Comparison of ENCODE assay signal across 21 cellular contexts in genomic region chr21:33729631-33730030, GRCh38.
DNase-seq lines count a peak whose midpoint lies in the region; ATAC-seq, FAIRE-seq and TF ChIP-seq lines count a peak whose summit lies in the region.
"Had no signal": no experiment of that assay in that cellular context is flagged by ENCODE, and none has a peak within 500 bp of the region (broad histone marks: within the 10 kb centered on the region; RNA-seq: fewer than 3 reads in every experiment).

No MANE protein-coding gene starts in this region.

- H3K23me2 ChIP-seq in H9 (ENCODE audit: insufficient read length, low read depth, low read length, poor library complexity, severe bottlenecking) = no peaks in the 10 kb centered on the region

- no peak overlapping the region for H3K56ac ChIP-seq in H9 (ENCODE audit: insufficient read length, low read depth, low read length)

- no peak overlapping the region for H2BK15ac ChIP-seq in H9 (ENCODE audit: low read depth, low read length)

- H2AFZ ChIP-seq in H9 (ENCODE audit: low read length) (no peak overlapping the region), neural progenitor cell (replicated peaks) (no peak overlapping the region)

- H3K9me3 ChIP-seq in H9 (ENCODE audit: control insufficient read depth, low read depth, low read length) (no peaks in the 10 kb centered on the region), endodermal cell (ENCODE audit: control insufficient read depth, low read length) (no peaks in the 10 kb centered on the region), neural progenitor cell (ENCODE audit: low read depth) (no peaks in the 10 kb centered on the region), kidney (ENCODE audit: control insufficient read depth in 1 of 2, low read length in 2 of 2) (no peaks in the 10 kb centered on the region)

- H3K23ac ChIP-seq in H9 (ENCODE audit: insufficient read length, low read depth, low read length) = no peak overlapping the region

- H3K4me2 ChIP-seq in H9 (ENCODE audit: insufficient read depth, insufficient read length, low read length) (no peak overlapping the region), neural progenitor cell (peak overlapping the region; percentile 38)

- H3K4me1 Mint-ChIP-seq in H9 (peaks cover 33 to 39% of the 10 kb centered on the region in 2 experiments), endodermal cell (peaks cover 24% of the 10 kb centered on the region), neural progenitor cell (peaks cover 3% of the 10 kb centered on the region)
- H3K4me1 Mint-ChIP-seq: B cell had no signal

- H3K14ac ChIP-seq in H9 (ENCODE audit: insufficient read depth, low read length) = no peak overlapping the region

- WGBS in H9 (ENCODE audit: extremely low coverage, insufficient read length, low lambda C conversion rate) = no CpG with 5 or more reads among the region's 2 CpGs
- WGBS in endodermal cell (ENCODE audit: insufficient coverage in 1 of 2, insufficient read length in 1 of 2), 2 experiments = 77% methylated on average over 2 of the region's 2 CpGs; no CpG with 5 or more reads in 1 of the 2 experiments

- H4K5ac ChIP-seq in H9 (ENCODE audit: insufficient read length, low read depth, low read length) = no peak overlapping the region

- no peak overlapping the region for H3K18ac ChIP-seq in H9 (ENCODE audit: insufficient read length, low read depth, low read length)

- H3K27me3 Mint-ChIP-seq in H9 (ENCODE audit: low read depth) = no peaks in the 10 kb centered on the region
- no peaks in the 10 kb centered on the region for H3K27me3 Mint-ChIP-seq in endodermal cell (ENCODE audit: insufficient read depth)
- no peaks in the 10 kb centered on the region for H3K27me3 Mint-ChIP-seq in neural progenitor cell (ENCODE audit: insufficient read depth, low read depth)
- H3K27me3 Mint-ChIP-seq: CD4-positive, alpha-beta T cell had no signal

- no peak overlapping the region for H2BK20ac ChIP-seq in H9 (ENCODE audit: low read depth, low read length, poor library complexity, severe bottlenecking)

- H3K4me3 ChIP-seq in endodermal cell (ENCODE audit: low read length) = no peak overlapping the region
- H3K4me3 ChIP-seq in neural progenitor cell = no peak overlapping the region
- no peak overlapping the region for H3K4me3 ChIP-seq in kidney (ENCODE audit: low read length in 2 of 2)
- no peak overlapping the region for H3K4me3 ChIP-seq in foreskin fibroblast (ENCODE audit: low read depth in 1 of 2, low read length in 2 of 2)

- H3K9ac ChIP-seq in H9 (ENCODE audit: extremely low read depth, insufficient read length, low read length) = no peak overlapping the region
- H3K9ac ChIP-seq in endodermal cell (ENCODE audit: extremely low read depth, low read length, poor library complexity, severe bottlenecking) = no peak overlapping the region
- H3K9ac ChIP-seq in neural progenitor cell = no peak overlapping the region
- H3K9ac ChIP-seq in kidney (ENCODE audit: low read length in 2 of 2) = no peak overlapping the region

- peak overlapping the region in 2 of 3 experiments; percentile 60 to 95; a peak in 4 of 7 replicates for H3K27ac Mint-ChIP-seq in H9
- peak overlapping the region; percentile 21 for H3K27ac Mint-ChIP-seq in endodermal cell
- H3K27ac Mint-ChIP-seq in neural progenitor cell = no peak overlapping the region
- H3K27ac Mint-ChIP-seq: B cell; CD4-positive, alpha-beta T cell had no signal

- no peaks in the 10 kb centered on the region for H3K79me2 ChIP-seq in H9 (ENCODE audit: insufficient read depth, low read length)
- peaks cover 6% of the 10 kb centered on the region for H3K79me2 ChIP-seq in neural progenitor cell (ENCODE audit: low read depth)

- no peak overlapping the region for H4K91ac ChIP-seq in H9 (ENCODE audit: insufficient read length, low read depth, low read length)

- no peak for DNase-seq in H9
- DNase-seq in endodermal cell = no peak
- DNase-seq in neural progenitor cell (ENCODE audit: low spot score) = peak; percentile 11
- no peak for DNase-seq in RPMI8226
- no peak for DNase-seq in kidney
- no peak for DNase-seq in foreskin fibroblast
- DNase-seq: C1 segment of cervical spinal cord; CD4-positive, alpha-beta T cell; DMS153; DMS79 treated with DMSO at 0.1 percent for 48 hours; EL had no signal

- H2AK5ac ChIP-seq in H9 (ENCODE audit: insufficient read length, low read length) = no peak overlapping the region

- H3K4ac ChIP-seq in H9 (ENCODE audit: low read depth, low read length) = no peak overlapping the region

- no peak for ATAC-seq in GM18907 (IDR thresholded peaks at IDR 0.05; ENCODE audit: unreplicated experiment)
- ATAC-seq: HCT116, HepG2 had no signal

- FAIRE-seq in kidney (lab: Jason Lieb, UNC) = no peak
- FAIRE-seq: A204.1, D721Med, G401.6, GM12891, GM19239, HepG2, HTR-8/SVneo had no signal

- no peaks in the 10 kb centered on the region; the same call in 1 of the 2 replicates for H3K4me1 ChIP-seq in H9 (ENCODE audit: insufficient read depth, low read length)
- H3K4me1 ChIP-seq in endodermal cell (ENCODE audit: control insufficient read depth, insufficient read depth, low read length) = peaks cover 14% of the 10 kb centered on the region
- H3K4me1 ChIP-seq in neural progenitor cell = peaks cover 8% of the 10 kb centered on the region
- H3K4me1 ChIP-seq in kidney (ENCODE audit: control insufficient read depth in 1 of 2, insufficient read depth in 1 of 2, low read depth in 1 of 2, low read length in 2 of 2) = no peaks in the 10 kb centered on the region

- H3F3A ChIP-seq in neural progenitor cell (ENCODE audit: low read depth) = peaks cover 9% of the 10 kb centered on the region

- H3K36me3 ChIP-seq in endodermal cell (ENCODE audit: control insufficient read depth, insufficient read depth, low read length) (peaks cover 23% of the 10 kb centered on the region), neural progenitor cell (peaks cover 4% of the 10 kb centered on the region), kidney (ENCODE audit: control insufficient read depth in 1 of 2, insufficient read depth in 2 of 2, low read length in 2 of 2) (peaks cover 0 to 2% of the 10 kb centered on the region in 2 donors)

- H3K9me3 Mint-ChIP-seq in H9 (no peaks in the 10 kb centered on the region), endodermal cell (no peaks in the 10 kb centered on the region), neural progenitor cell (no peaks in the 10 kb centered on the region)
- H3K9me3 Mint-ChIP-seq: CD4-positive, alpha-beta T cell had no signal

- no peak overlapping the region for H4K8ac ChIP-seq in H9 (replicated peaks; ENCODE audit: insufficient read length, low read depth, low read length)

- H4K20me1 ChIP-seq in H9 (ENCODE audit: control insufficient read depth, insufficient read depth, insufficient read length) = no peaks in the 10 kb centered on the region
- peaks cover 6% of the 10 kb centered on the region for H4K20me1 ChIP-seq in neural progenitor cell (ENCODE audit: low read depth)

- H3K36me3 Mint-ChIP-seq in H9 (ENCODE audit: insufficient read depth in 1 of 3, low read depth in 3 of 3) (peaks cover 7 to 12% (median 10%) of the 10 kb centered on the region in 3 experiments; a peak in 6 of 7 replicates), endodermal cell (ENCODE audit: low read depth) (peaks cover 23% of the 10 kb centered on the region), neural progenitor cell (peaks cover 20% of the 10 kb centered on the region)

- H2BK120ac ChIP-seq in H9 (ENCODE audit: low read depth, low read length, poor library complexity, severe bottlenecking) = no peak overlapping the region

- no peak overlapping the region for H3K4me3 Mint-ChIP-seq in H9
- no peak overlapping the region for H3K4me3 Mint-ChIP-seq in endodermal cell
- no peak overlapping the region for H3K4me3 Mint-ChIP-seq in neural progenitor cell
- H3K4me3 Mint-ChIP-seq: B cell; CD4-positive, alpha-beta T cell had no signal

- no peak overlapping the region for H2BK5ac ChIP-seq in H9 (ENCODE audit: insufficient read length, low read length)

- H3K27me3 ChIP-seq in H9 (ENCODE audit: insufficient read depth, low read length) (no peaks in the 10 kb centered on the region), endodermal cell (ENCODE audit: control insufficient read depth, insufficient read depth, low read length, poor library complexity, severe bottlenecking) (no peaks in the 10 kb centered on the region), neural progenitor cell (no peaks in the 10 kb centered on the region)

- H3K79me1 ChIP-seq in H9 (ENCODE audit: insufficient read depth, low read depth, low read length, poor library complexity, severe bottlenecking) = no peaks in the 10 kb centered on the region

- intact Hi-C loops in kidney (cut with DNase I) = no loop called here

- H3K27ac ChIP-seq in H9 (ENCODE audit: insufficient read length, low read depth, low read length) (no peak overlapping the region), endodermal cell (ENCODE audit: low read depth, low read length) (no peak overlapping the region), neural progenitor cell (no peak overlapping the region), kidney (ENCODE audit: low read depth in 2 of 2, low read length in 2 of 2) (no peak overlapping the region)

- H3T11ph ChIP-seq in H9 (ENCODE audit: low read length) = no peak overlapping the region

- TF ChIP-seq CTCF in H9 (conservative IDR thresholded peaks at IDR 0.05) = no peak
- no peak for TF ChIP-seq CTCF in endodermal cell (conservative IDR thresholded peaks at IDR 0.05)
- no peak for TF ChIP-seq CTCF in neural progenitor cell (IDR thresholded peaks at IDR 0.05)
- no peak for TF ChIP-seq CTCF in kidney (IDR thresholded peaks at IDR 0.05; ENCODE audit: borderline replicate concordance, extremely low read depth, insufficient read depth)
- TF ChIP-seq CTCF in foreskin fibroblast (IDR thresholded peaks at IDR 0.05; ENCODE audit: low read depth, low read length) = no peak

- no peak overlapping the region for H2BK12ac ChIP-seq in H9 (ENCODE audit: insufficient read length, low read depth, low read length)
